In the genomic region with DNA sequence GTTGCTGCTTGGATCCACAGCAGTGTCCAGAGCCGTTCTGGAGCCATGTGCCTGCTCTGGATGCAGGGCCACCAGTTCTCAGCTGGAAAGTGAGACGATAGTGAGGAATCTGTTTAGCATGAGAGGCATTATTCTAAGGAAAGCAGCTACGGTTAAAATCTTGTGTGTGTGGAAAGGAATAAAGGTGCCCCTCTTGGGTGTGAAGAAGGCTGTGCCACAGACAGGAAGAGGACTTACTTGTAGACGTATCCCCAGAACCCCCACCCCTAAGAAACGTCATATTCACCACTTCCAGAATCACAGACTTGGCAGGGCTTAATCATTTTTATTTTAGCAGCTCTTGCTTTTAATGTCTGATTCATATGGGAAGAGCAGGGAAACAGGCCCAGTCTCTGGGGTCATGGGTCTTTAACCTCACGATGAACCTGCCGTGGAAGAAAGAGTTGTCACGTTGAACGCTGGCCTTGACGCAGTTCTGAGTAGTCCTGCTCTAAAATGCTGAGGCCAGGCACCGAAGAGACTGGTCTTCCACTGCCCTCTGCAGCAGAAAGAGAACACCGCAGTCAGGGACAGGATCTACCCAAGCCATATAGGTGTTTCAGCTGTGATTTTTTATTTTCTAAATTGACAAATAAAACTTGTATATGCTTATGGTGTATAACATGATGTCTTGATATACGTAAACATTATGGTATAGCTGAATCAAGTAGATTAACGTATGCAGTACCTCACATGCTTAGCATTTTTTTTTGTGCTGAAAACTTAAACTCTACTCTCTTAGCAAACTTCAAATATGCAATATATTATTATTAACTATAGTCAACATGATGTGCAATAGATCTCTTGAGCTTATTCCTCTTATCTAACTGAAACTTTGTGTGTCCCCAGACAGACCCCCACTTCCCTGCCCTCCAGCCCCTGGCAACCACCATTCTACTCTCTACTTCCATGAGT, we compare ENCODE assay signal across 8 cellular contexts. TPM values are rescaled to one million over a fixed set of nuclear protein-coding genes. Genes with fewer than 3 reads are reported as not detected.
DNase-seq lines count a peak whose midpoint lies in the region; ATAC-seq and TF ChIP-seq lines count a peak whose summit lies in the region.

No MANE protein-coding gene starts in this region.

- peaks cover 2% of the 10 kb centered on the region for H3K9me3 Mint-ChIP-seq in neural progenitor cell

- H3K4me3 ChIP-seq in fibroblast of pulmonary artery (replicated peaks; ENCODE audit: low read depth, low read length) (no peak overlapping the region), neural progenitor cell (no peak overlapping the region), upper lobe of right lung (peak overlapping the region; percentile 4)

- H2AFZ ChIP-seq in neural progenitor cell (replicated peaks) = no peak overlapping the region

- intact Hi-C loops in upper lobe of right lung (cut with DNase I) = no loop called here

- no peaks in the 10 kb centered on the region for H3K36me3 ChIP-seq in neural progenitor cell
- no peaks in the 10 kb centered on the region for H3K36me3 ChIP-seq in upper lobe of right lung

- no peak overlapping the region for H3K27ac ChIP-seq in neural progenitor cell
- H3K27ac ChIP-seq in upper lobe of right lung = no peak overlapping the region

- no peak overlapping the region for H3K9ac ChIP-seq in neural progenitor cell

- no peaks in the 10 kb centered on the region for H3K79me2 ChIP-seq in neural progenitor cell (ENCODE audit: low read depth)

- H4K20me1 ChIP-seq in neural progenitor cell (ENCODE audit: low read depth) = no peaks in the 10 kb centered on the region

- no peak overlapping the region for H3K4me3 Mint-ChIP-seq in neural progenitor cell

- no peaks in the 10 kb centered on the region for H3K27me3 ChIP-seq in neural progenitor cell
- no peaks in the 10 kb centered on the region for H3K27me3 ChIP-seq in upper lobe of right lung

- no peaks in the 10 kb centered on the region for H3K36me3 Mint-ChIP-seq in neural progenitor cell

- DNase-seq in AG09319 (ENCODE audit: extremely low read depth, low read depth) (peak; percentile 12), NCI-H82 treated with DMSO at 0.1 percent for 48 hours (lab: John Stamatoyannopoulos, UW; ENCODE audit: unreplicated experiment) (peak; percentile 17), fibroblast of pulmonary artery (ENCODE audit: low read depth) (peak; percentile 83), neural progenitor cell (ENCODE audit: low spot score) (peak; percentile 75), upper lobe of right lung (no peak)
- peak; percentile 46 to 57 for DNase-seq in activated T-cell treated with anti-CD3 and anti-CD28 coated beads, Interleukin-2, amount 50 U/mL, for 48 hours

- H3K9me3 ChIP-seq in neural progenitor cell (ENCODE audit: low read depth) (no peaks in the 10 kb centered on the region), upper lobe of right lung (no peaks in the 10 kb centered on the region)

- no peak overlapping the region for H3K27ac Mint-ChIP-seq in neural progenitor cell

- peak; percentile 70 for ATAC-seq in GM18520 (IDR thresholded peaks at IDR 0.05; ENCODE audit: unreplicated experiment)
- ATAC-seq in HG03342 (IDR thresholded peaks at IDR 0.05; ENCODE audit: unreplicated experiment) = peak; percentile 80
- peak; percentile 83 for ATAC-seq in upper lobe of right lung

- no peak overlapping the region for H3K4me2 ChIP-seq in neural progenitor cell

- no peaks in the 10 kb centered on the region for H3K4me1 Mint-ChIP-seq in neural progenitor cell

- H3K27me3 Mint-ChIP-seq in neural progenitor cell (ENCODE audit: insufficient read depth, low read depth) = no peaks in the 10 kb centered on the region

- H3F3A ChIP-seq in neural progenitor cell (ENCODE audit: low read depth) = no peaks in the 10 kb centered on the region

- TF ChIP-seq CTCF in AG09319 (IDR thresholded peaks at IDR 0.05; ENCODE audit: low read depth, low read length) = peak; percentile 75
- peak; percentile 95 for TF ChIP-seq CTCF in fibroblast of pulmonary artery (IDR thresholded peaks at IDR 0.05; ENCODE audit: low read length, missing control alignments)
- TF ChIP-seq CTCF in neural progenitor cell (IDR thresholded peaks at IDR 0.05) = peak; percentile 83
- peak; percentile 63 for TF ChIP-seq CTCF in upper lobe of right lung (IDR thresholded peaks at IDR 0.05)

- H3K4me1 ChIP-seq in neural progenitor cell = no peaks in the 10 kb centered on the region
- H3K4me1 ChIP-seq in upper lobe of right lung = no peaks in the 10 kb centered on the region

RNA-seq across cellular contexts. Expression of gene CARTPT, which starts 38.8 kb away (rescaled TPM):
- total RNA-seq in neural progenitor cell (ENCODE audit: low replicate concordance) (not detected in 2 replicates), upper lobe of right lung (not detected)
